Comparison of ENCODE assay signal across 8 cellular contexts in the genomic region with DNA sequence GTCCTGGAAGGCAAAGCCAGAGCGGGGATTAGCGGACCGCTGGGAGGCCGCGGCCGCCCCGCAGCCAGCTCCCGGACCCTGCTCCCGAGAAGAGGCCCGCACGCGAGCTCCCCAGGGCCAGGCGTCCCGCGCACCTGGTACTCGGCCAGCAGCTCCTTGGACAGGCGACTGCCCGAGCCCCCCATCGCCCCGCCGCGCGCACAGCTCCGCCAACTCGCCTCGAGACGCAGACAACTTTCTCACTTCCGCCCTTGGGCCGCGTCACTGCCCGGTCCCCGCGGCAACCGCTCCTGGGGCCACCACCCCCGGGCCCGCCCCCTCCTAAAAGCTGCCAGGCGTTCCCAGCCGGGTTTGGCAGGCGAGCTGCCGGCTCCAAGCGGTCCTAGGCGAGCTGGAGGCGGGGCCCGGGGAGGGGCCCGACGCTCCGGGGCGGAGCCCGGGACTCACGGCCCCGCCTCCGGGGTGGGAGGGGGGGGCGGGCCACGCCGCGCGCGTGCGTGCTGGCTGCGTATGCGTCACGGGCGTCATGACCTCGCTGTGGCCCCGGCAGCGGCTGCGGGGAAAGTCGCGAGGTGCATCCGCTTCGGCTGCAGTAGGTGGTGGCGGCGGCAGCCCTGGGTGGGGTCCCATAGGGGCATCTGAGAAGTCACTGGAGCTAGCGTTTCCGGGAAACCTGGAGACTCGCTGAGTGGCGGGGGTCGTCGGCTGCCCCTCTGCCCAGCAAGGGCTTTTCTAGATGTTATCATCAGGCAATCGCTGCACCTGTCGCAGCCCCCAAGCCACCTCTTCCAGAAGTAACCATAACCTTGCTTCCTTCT. TPM values are rescaled to one million over a fixed set of nuclear protein-coding genes. Genes with fewer than 3 reads are reported as not detected.
DNase-seq lines count a peak whose midpoint lies in the region; ATAC-seq and TF ChIP-seq lines count a peak whose summit lies in the region.

A gene (minus strand): TSS at position 241 of the 818 bp plus-strand sequence. CDS start 56 bp downstream, at position 185.
A gene with protein sequence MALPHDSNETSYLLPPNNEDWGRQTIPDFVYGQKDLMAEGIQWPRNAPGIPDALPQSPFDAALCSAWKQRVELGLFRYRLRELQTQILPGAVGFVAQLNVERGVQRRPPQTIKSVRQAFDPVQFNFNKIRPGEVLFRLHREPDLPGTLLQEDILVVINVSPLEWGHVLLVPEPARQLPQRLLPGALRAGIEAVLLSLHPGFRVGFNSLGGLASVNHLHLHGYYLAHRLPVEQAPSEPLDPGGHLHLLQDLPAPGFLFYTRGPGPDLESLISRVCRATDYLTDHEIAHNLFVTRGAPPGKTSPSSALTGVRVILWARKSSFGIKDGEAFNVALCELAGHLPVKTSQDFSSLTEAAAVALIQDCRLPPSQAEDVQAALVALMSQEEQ (plus strand): TSS at position 509 of the 818 bp plus-strand sequence. CDS start 6,700 bp downstream, outside the sequence.

- H3K9me3 ChIP-seq in OCI-LY3 (ENCODE audit: insufficient read depth, low read length): no peaks in the 10 kb centered on the region

- H3K9ac ChIP-seq in OCI-LY3 (ENCODE audit: low read length): peak within 1 kb of the TSS; percentile 80

- H4K20me1 ChIP-seq in OCI-LY3 (ENCODE audit: insufficient read depth, low read length): no peaks in the 10 kb centered on the region; the same call in 1 of the 2 replicates

- no peak for TF ChIP-seq CTCF in OCI-LY3 (IDR thresholded peaks at IDR 0.05; ENCODE audit: low read depth, low read length)
- no peak for TF ChIP-seq CTCF in endothelial cell (IDR thresholded peaks at IDR 0.05; ENCODE audit: unreplicated experiment)

- peak within 1 kb of the TSS; percentile 43 for H3K27ac ChIP-seq in OCI-LY3 (ENCODE audit: low read length)

- peak within 1 kb of the TSS; percentile 84 for H3K4me3 ChIP-seq in OCI-LY3 (ENCODE audit: low read length)

- peaks cover 14% of the 10 kb centered on the region for H3K4me1 Mint-ChIP-seq in endothelial cell (ENCODE audit: unreplicated experiment)

- peaks cover 11% of the 10 kb centered on the region for H3K36me3 Mint-ChIP-seq in endothelial cell (ENCODE audit: low read depth, unreplicated experiment)

- H2AFZ ChIP-seq in OCI-LY3 (ENCODE audit: low read depth, low read length): peak within 1 kb of the TSS; percentile 93

- peak within 1 kb of the TSS; percentile 89 for H3K4me3 Mint-ChIP-seq in endothelial cell (ENCODE audit: unreplicated experiment)

- H3K27ac Mint-ChIP-seq in endothelial cell (ENCODE audit: unreplicated experiment): peak within 1 kb of the TSS; percentile 48

- DNase-seq in DMS 273 treated with DMSO at 0.1 percent for 48 hours (lab: John Stamatoyannopoulos, UW) (peak; percentile 60), HuH-7.5 (ENCODE audit: low spot score) (peak; percentile 98), endothelial cell (ENCODE audit: low spot score) (peak; percentile 82), midbrain (lab: John Stamatoyannopoulos, UW) (peak; percentile 99)
- DNase-seq in activated CD8-positive, alpha-beta memory T cell treated with anti-CD3 and anti-CD28 coated beads, Interleukin-2, amount 50 U/mL, for 48 hours: peak; percentile 97
- peak; percentile 99 for DNase-seq in stimulated activated CD8-positive, alpha-beta memory T cell treated with anti-CD3 and anti-CD28 coated beads, Interleukin-15, amount 100 ng/mL, for 48 hours (ENCODE audit: low read depth in 2 of 2)

- peak; percentile 88 for ATAC-seq in GM21528 (IDR thresholded peaks at IDR 0.05; ENCODE audit: low FRiP score, unreplicated experiment)

- H3K9me3 Mint-ChIP-seq in endothelial cell (ENCODE audit: unreplicated experiment): no peaks in the 10 kb centered on the region

- H3K4me2 ChIP-seq in OCI-LY3 (ENCODE audit: low read length): peak within 1 kb of the TSS; percentile 98

- H3K4me1 ChIP-seq in OCI-LY3 (ENCODE audit: low read length): peaks cover 11% of the 10 kb centered on the region

- H3K27me3 ChIP-seq in OCI-LY3 (ENCODE audit: low read depth, low read length): no peaks in the 10 kb centered on the region

- peaks cover 14% of the 10 kb centered on the region for H3K36me3 ChIP-seq in OCI-LY3 (replicated peaks; ENCODE audit: low read depth, low read length)

- peaks cover 4% of the 10 kb centered on the region; the same call in 1 of the 2 replicates for H3K79me2 ChIP-seq in OCI-LY3 (ENCODE audit: low read length)

- H3K27me3 Mint-ChIP-seq in endothelial cell (ENCODE audit: unreplicated experiment): peaks cover 1% of the 10 kb centered on the region

RNA-seq across cellular contexts. Expression of the first gene that starts in this region (rescaled TPM):
- total RNA-seq in endothelial cell (ENCODE audit: unreplicated experiment): 19.8 TPM

RNA-seq across cellular contexts. Expression of the second gene that starts in this region (rescaled TPM):
- 7.7 TPM for total RNA-seq in endothelial cell (ENCODE audit: unreplicated experiment)

Comparison
In these comparisons a context has a peak if more than half of its experiments do, and no peak if none do; other contexts are left out.
1. Peak in every context shown above with its lines: DNase-seq, ATAC-seq, H3K4me3 ChIP-seq and H3K27ac ChIP-seq.